12 cellular contexts compared by ENCODE assay signal in the genomic region with DNA sequence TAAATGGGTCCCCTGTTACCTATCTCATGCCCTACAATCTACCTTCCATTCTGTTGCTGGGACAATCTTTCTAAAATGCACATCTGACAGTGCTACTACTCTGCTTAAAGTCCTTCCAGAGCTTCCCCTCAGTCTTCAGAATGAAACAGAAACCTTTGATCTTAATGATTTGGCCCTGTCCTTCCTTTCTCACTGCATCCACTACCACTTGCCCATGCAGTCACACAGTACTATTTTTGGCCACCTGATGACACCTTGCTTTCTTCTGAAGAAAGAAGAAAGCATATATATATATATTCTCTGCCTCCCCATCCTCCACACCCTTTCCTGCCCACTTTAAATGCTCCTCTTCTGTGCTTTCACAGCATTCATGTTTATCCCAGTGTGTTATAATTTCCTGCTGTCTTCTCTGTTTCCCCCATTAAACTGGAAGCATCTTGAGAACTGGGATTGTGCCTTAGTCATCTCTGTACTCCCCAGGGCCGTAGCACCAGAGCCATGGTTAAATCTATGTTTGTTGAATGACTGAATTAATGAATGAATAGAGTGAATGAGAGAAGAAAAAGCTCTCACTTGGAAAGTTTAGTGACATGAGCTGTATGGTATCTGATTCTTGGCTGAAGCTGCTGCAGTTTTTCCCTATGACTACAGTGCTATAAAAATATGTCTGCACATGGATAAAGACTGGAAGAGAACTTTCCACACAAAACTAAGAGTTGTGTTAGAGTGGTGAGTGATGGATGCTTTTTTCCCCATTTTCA. TPM values are rescaled to one million over a fixed set of nuclear protein-coding genes. Genes with fewer than 3 reads are reported as not detected.
DNase-seq lines count a peak whose midpoint lies in the region; ATAC-seq and TF ChIP-seq lines count a peak whose summit lies in the region.
"Had no signal": no experiment of that assay in that cellular context is flagged by ENCODE, and none has a peak within 500 bp of the region (broad histone marks: within the 10 kb centered on the region; RNA-seq: fewer than 3 reads in every experiment).

No MANE protein-coding gene starts in this region.

- H3K4me3 ChIP-seq in BJ (ENCODE audit: low read depth, low read length) (no peak overlapping the region), adipocyte (ENCODE audit: low read length) (no peak overlapping the region), tibial artery (no peak overlapping the region)

- peak overlapping the region; percentile 35 for H3K9ac ChIP-seq in adipocyte (ENCODE audit: low read length)

- no peak for TF ChIP-seq CTCF in BJ (IDR thresholded peaks at IDR 0.05; ENCODE audit: insufficient read depth, low read depth, low read length)
- no peak for TF ChIP-seq CTCF in tibial artery (IDR thresholded peaks at IDR 0.05)

- DNase-seq in BJ (ENCODE audit: low read depth): peak; percentile 42
- DNase-seq in adipocyte (ENCODE audit: low read depth): peak; percentile 42
- no peak for DNase-seq in left lobe of liver (ENCODE audit: low spot score)
- DNase-seq in ureter (ENCODE audit: low spot score): no peak
- DNase-seq in T-helper 9 cell: no peak
- DNase-seq in tibial artery: no peak
- DNase-seq: activated CD4-positive, alpha-beta memory T cell treated with anti-CD3 and anti-CD28 coated beads for 36 hours; NCI-H524 treated with DMSO at 0.1 percent for 48 hours; stimulated activated CD4-positive, alpha-beta T cell treated with anti-CD3 and anti-CD28 coated beads, Interleukin-4, amount 100 ng/mL, for 4 hours had no signal

- H3K27me3 ChIP-seq in BJ (ENCODE audit: control insufficient read depth, insufficient read depth, low read length) (no peaks in the 10 kb centered on the region), adipocyte (replicated peaks; ENCODE audit: control insufficient read depth, insufficient read depth, low read length) (peaks cover 13% of the 10 kb centered on the region), tibial artery (no peaks in the 10 kb centered on the region)

- intact Hi-C loops in tibial artery (cut with DNase I; ENCODE audit: low total_unique reads): no loop called here

- no peaks in the 10 kb centered on the region for H3K36me3 ChIP-seq in BJ (ENCODE audit: control insufficient read depth, insufficient read depth, low read length)
- H3K36me3 ChIP-seq in adipocyte (ENCODE audit: control insufficient read depth, insufficient read depth, low read length, severe bottlenecking): no peaks in the 10 kb centered on the region
- no peaks in the 10 kb centered on the region for H3K36me3 ChIP-seq in tibial artery

- CTCF ChIA-PET in BJ (lab: Yijun Ruan, JAX): interaction anchor here (0.6 to 16.7 kb wide), 4 partner anchors 258 to 721 kb away, joined by 3 to 331 read pairs (median 4); no protein-coding TSS in a partner anchor

- H3K4me1 ChIP-seq in adipocyte (ENCODE audit: control insufficient read depth, insufficient read depth, low read length) (peaks cover 26% of the 10 kb centered on the region), tibial artery (peaks cover 0 to 14% (median 4%) of the 10 kb centered on the region in 4 donors)

- POLR2A ChIA-PET in BJ (lab: Charles Lee): no interaction called here

- H3K9me3 ChIP-seq in adipocyte (ENCODE audit: control insufficient read depth, low read length) (no peaks in the 10 kb centered on the region), tibial artery (no peaks in the 10 kb centered on the region)

- ATAC-seq in GM19395 (IDR thresholded peaks at IDR 0.05; ENCODE audit: unreplicated experiment) (peak; percentile 82), HG03039 (IDR thresholded peaks at IDR 0.05; ENCODE audit: unreplicated experiment) (peak; percentile 63), left lobe of liver (no peak)

- no peak overlapping the region for H3K27ac ChIP-seq in tibial artery
- H3K27ac ChIP-seq: C4-2B had no signal

RNA-seq across cellular contexts. Expression of a gene that starts 56.2 kb away (rescaled TPM):
- polyA plus RNA-seq in BJ (2011; rRNA removed): 0.16 and 0.18 TPM in 2 replicates
- 0.24 and 0.41 TPM in 2 replicates for polyA minus RNA-seq in BJ (2011; rRNA and poly(A)+ RNA removed)
- total RNA-seq in left lobe of liver (0.08 TPM), ureter (not detected)

Comparison
In these comparisons a context has a peak if more than half of its experiments do, and no peak if none do; other contexts are left out.
1. DNase-seq: peak in BJ (single experiment) and adipocyte (single experiment); none in left lobe of liver (single experiment), ureter (single experiment), T-helper 9 cell (single experiment) and tibial artery (0 of 2).